ENCODE assay signal across 1 cellular context in genomic region chr7:6536262-6536770, GRCh38.
TF ChIP-seq lines count a peak whose summit lies in the region.

No MANE protein-coding gene starts in this region.

TF ChIP-seq in IMR-90, 13 proteins besides CTCF, POLR2A, EP300 and RAD21 (continued from another document):
- no peak for TF ChIP-seq CEBPB (IDR thresholded peaks at IDR 0.05; ENCODE audit: low read depth, low read length)
- TF ChIP-seq, protein P1, sequence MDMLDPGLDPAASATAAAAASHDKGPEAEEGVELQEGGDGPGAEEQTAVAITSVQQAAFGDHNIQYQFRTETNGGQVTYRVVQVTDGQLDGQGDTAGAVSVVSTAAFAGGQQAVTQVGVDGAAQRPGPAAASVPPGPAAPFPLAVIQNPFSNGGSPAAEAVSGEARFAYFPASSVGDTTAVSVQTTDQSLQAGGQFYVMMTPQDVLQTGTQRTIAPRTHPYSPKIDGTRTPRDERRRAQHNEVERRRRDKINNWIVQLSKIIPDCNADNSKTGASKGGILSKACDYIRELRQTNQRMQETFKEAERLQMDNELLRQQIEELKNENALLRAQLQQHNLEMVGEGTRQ (IDR thresholded peaks at IDR 0.05; ENCODE audit: low read depth, low read length): no peak
- TF ChIP-seq MXI1 (IDR thresholded peaks at IDR 0.05; ENCODE audit: borderline replicate concordance, low read depth, low read length): no peak
- no peak for TF ChIP-seq BHLHE40 (IDR thresholded peaks at IDR 0.05; ENCODE audit: low read depth, low read length)
- TF ChIP-seq CHD1 (IDR thresholded peaks at IDR 0.05; ENCODE audit: low read depth, low read length): no peak
- no peak for TF ChIP-seq MAZ (IDR thresholded peaks at IDR 0.05; ENCODE audit: borderline replicate concordance, low read depth, low read length)
- TF ChIP-seq ELK1 (IDR thresholded peaks at IDR 0.05; ENCODE audit: borderline replicate concordance, low read depth, low read length): no peak
- no peak for TF ChIP-seq SMC3 (IDR thresholded peaks at IDR 0.05; ENCODE audit: low read depth, low read length)
